Comparison of ENCODE assay signal across 28 cellular contexts in genomic region chr11:56751480-56751879, GRCh38. TPM values are rescaled to one million over a fixed set of nuclear protein-coding genes. Genes with fewer than 3 reads are reported as not detected.
DNase-seq lines count a peak whose midpoint lies in the region; ATAC-seq and TF ChIP-seq lines count a peak whose summit lies in the region.
"Had no signal": no experiment of that assay in that cellular context is flagged by ENCODE, and none has a peak within 500 bp of the region (broad histone marks: within the 10 kb centered on the region; RNA-seq: fewer than 3 reads in every experiment).

No MANE protein-coding gene starts in this region.

- POLR2A ChIA-PET in MCF 10A (lab: Yijun Ruan, JAX): interaction anchor here (1.3 kb wide), 1 partner anchor 12 kb away, joined by 6 read pairs; no protein-coding TSS in a partner anchor

- H3K27me3 ChIP-seq in mammary epithelial cell (ENCODE audit: insufficient read depth, low read length) (no peaks in the 10 kb centered on the region), lower lobe of right lung (ENCODE audit: low read depth) (no peaks in the 10 kb centered on the region)
- H3K27me3 ChIP-seq: BE2C, BLaER1 had no signal

- H3K36me3 ChIP-seq in mammary epithelial cell (ENCODE audit: insufficient read depth, low read length) (no peaks in the 10 kb centered on the region), lower lobe of right lung (no peaks in the 10 kb centered on the region)
- H3K36me3 ChIP-seq: BE2C, BLaER1 had no signal

- H3K4me3 ChIP-seq in mammary epithelial cell (replicated peaks in 1 of 3; ENCODE audit: insufficient read depth in 1 of 3, low read depth in 2 of 3, low read length in 3 of 3) (no peak overlapping the region), epithelial cell of esophagus (ENCODE audit: low read length) (no peak overlapping the region), lower lobe of right lung (no peak overlapping the region)
- H3K4me3 ChIP-seq: BLaER1, GM12878 had no signal

- no peak overlapping the region for H3K27ac Mint-ChIP-seq in MCF 10A (ENCODE audit: low read depth, unreplicated experiment)
- H3K27ac Mint-ChIP-seq: CD14-positive monocyte; CD4-positive, alpha-beta memory T cell; CD4-positive, CD25-positive, alpha-beta regulatory T cell; CD8-positive, alpha-beta memory T cell had no signal

- TF ChIP-seq CTCF in MCF 10A (IDR thresholded peaks at IDR 0.05; ENCODE audit: unreplicated experiment): no peak
- no peak for TF ChIP-seq CTCF in mammary epithelial cell (conservative IDR thresholded peaks at IDR 0.05 in 1 of 2, IDR thresholded peaks at IDR 0.05 in 1 of 2; ENCODE audit: extremely low read depth in 1 of 2, insufficient read depth in 1 of 2, low read depth in 1 of 2, low read length in 2 of 2)
- TF ChIP-seq CTCF in epithelial cell of esophagus (IDR thresholded peaks at IDR 0.05; ENCODE audit: insufficient read depth, low read depth, low read length, missing control alignments): no peak
- TF ChIP-seq CTCF in lower lobe of right lung (IDR thresholded peaks at IDR 0.05): no peak

- H2AFZ ChIP-seq in mammary epithelial cell (ENCODE audit: low read depth, low read length): no peak overlapping the region

- no peak overlapping the region for H3K4me3 Mint-ChIP-seq in MCF 10A (ENCODE audit: unreplicated experiment)
- H3K4me3 Mint-ChIP-seq: CD14-positive monocyte; CD4-positive, alpha-beta memory T cell; CD4-positive, CD25-positive, alpha-beta regulatory T cell; CD8-positive, alpha-beta memory T cell had no signal

- BruUV-seq in MCF 10A (replicated peaks; lab: Mats Ljungman, UMichigan) (no TSS peak), mammary epithelial cell (replicated peaks; lab: Mats Ljungman, UMichigan) (no TSS peak)

- no peak overlapping the region for H3K4me2 ChIP-seq in mammary epithelial cell (ENCODE audit: insufficient read depth, low read depth, low read length)
- H3K4me2 ChIP-seq: BLaER1 had no signal

- in situ Hi-C loops in mammary epithelial cell (cut with MboI; ENCODE audit: low sequenced_read_pairs in 2 of 2): no loop called here

- dilution Hi-C loops in mammary epithelial cell (cut with HindIII; ENCODE audit: low sequenced_read_pairs): no loop called here

- intact Hi-C loops in MCF 10A (cut with micrococcal nuclease): no loop called here
- intact Hi-C loops in mammary epithelial cell (cut with micrococcal nuclease): no loop called here
- intact Hi-C loops in lower lobe of right lung (cut with DNase I): no loop called here

- CTCF ChIA-PET in MCF 10A (lab: Yijun Ruan, JAX) (no interaction called here), mammary epithelial cell (lab: Charles Lee; ENCODE audit: low non-redundant PET) (no interaction called here)

- no peak overlapping the region for H3K9ac ChIP-seq in mammary epithelial cell (ENCODE audit: insufficient read depth, low read length)
- H3K9ac ChIP-seq: BLaER1 had no signal

- H3K27ac ChIP-seq in mammary epithelial cell (ENCODE audit: insufficient read depth, low read depth, low read length) (no peak overlapping the region), lower lobe of right lung (no peak overlapping the region)
- H3K27ac ChIP-seq: 22Rv1, BLaER1 had no signal

- peaks cover 7% of the 10 kb centered on the region for H3K9me3 Mint-ChIP-seq in MCF 10A (ENCODE audit: unreplicated experiment)

- H3K4me1 ChIP-seq in mammary epithelial cell (ENCODE audit: insufficient read depth, low read length) (no peaks in the 10 kb centered on the region), lower lobe of right lung (no peaks in the 10 kb centered on the region)
- H3K4me1 ChIP-seq: BE2C, BLaER1 had no signal

- no peaks in the 10 kb centered on the region for H3K4me1 Mint-ChIP-seq in MCF 10A (ENCODE audit: insufficient read depth, unreplicated experiment)
- H3K4me1 Mint-ChIP-seq: CD14-positive monocyte; CD4-positive, alpha-beta memory T cell; CD4-positive, CD25-positive, alpha-beta regulatory T cell; CD8-positive, alpha-beta memory T cell had no signal

- no peaks in the 10 kb centered on the region for H4K20me1 ChIP-seq in mammary epithelial cell (ENCODE audit: insufficient read depth, low read length)
- H4K20me1 ChIP-seq: BLaER1 had no signal

- peak; percentile 2 for DNase-seq in MCF 10A (ENCODE audit: unreplicated experiment)
- no peak for DNase-seq in mammary epithelial cell
- DNase-seq in epithelial cell of esophagus (ENCODE audit: low read depth): peak; percentile 3
- no peak for DNase-seq in lower lobe of right lung
- no peak for DNase-seq in NCI-H526 treated with DMSO at 0.1 percent for 48 hours (lab: John Stamatoyannopoulos, UW)
- DNase-seq: ACHN; BE2C; C1 segment of cervical spinal cord; CD4-positive, alpha-beta memory T cell; CD4-positive, CD25-positive, alpha-beta regulatory T cell; CD8-positive, alpha-beta memory T cell; COR-L47; DMS 273 treated with DMSO at 0.1 percent for 48 hours; DMS153; DMS53; DMS79; DND-41; EL; GDM1 had no signal

- H3K79me2 ChIP-seq in mammary epithelial cell (ENCODE audit: insufficient read depth, low read length): no peaks in the 10 kb centered on the region

- no peak for ATAC-seq in lower lobe of right lung
- ATAC-seq: GM12878 had no signal

- H3K36me3 Mint-ChIP-seq in MCF 10A (ENCODE audit: insufficient read depth, unreplicated experiment): peaks cover 4% of the 10 kb centered on the region
- H3K36me3 Mint-ChIP-seq: CD14-positive monocyte; CD4-positive, alpha-beta memory T cell; CD4-positive, CD25-positive, alpha-beta regulatory T cell; CD8-positive, alpha-beta memory T cell had no signal

- WGBS in mammary epithelial cell (ENCODE audit: low coverage, missing lambda C conversion rate): 77% methylated on average over 4 of the region's 5 CpGs

- peaks cover 12% of the 10 kb centered on the region for H3K27me3 Mint-ChIP-seq in MCF 10A (ENCODE audit: insufficient read depth, unreplicated experiment)
- H3K27me3 Mint-ChIP-seq: CD4-positive, alpha-beta memory T cell; CD4-positive, CD25-positive, alpha-beta regulatory T cell; CD8-positive, alpha-beta memory T cell had no signal

- H3K9me3 ChIP-seq in mammary epithelial cell (replicated peaks; ENCODE audit: insufficient read depth, low read length): no peaks in the 10 kb centered on the region
- H3K9me3 ChIP-seq in lower lobe of right lung: no peaks in the 10 kb centered on the region
- H3K9me3 ChIP-seq: BE2C, BLaER1 had no signal

RNA-seq across cellular contexts. Expression of gene OR9G4, which starts 3.0 kb away (rescaled TPM):
- not detected in 2 replicates for total RNA-seq in MCF 10A (2022)
- total RNA-seq in mammary epithelial cell: not detected
- not detected for polyA plus RNA-seq in mammary epithelial cell
- not detected for polyA minus RNA-seq in mammary epithelial cell
- not detected for total RNA-seq in lower lobe of right lung
- total RNA-seq: A172; A673; CD4-positive, alpha-beta memory T cell; CD4-positive, CD25-positive, alpha-beta regulatory T cell; CD8-positive, alpha-beta memory T cell; Daoy; G401; GM12878 had no signal
- polyA plus RNA-seq: AG04450; CD14-positive monocyte; CD4-positive, alpha-beta memory T cell; CD4-positive, CD25-positive, alpha-beta regulatory T cell; CD8-positive, alpha-beta memory T cell; GM12878 had no signal

RNA-seq across cellular contexts. Expression of gene OR9G1, which starts 52.6 kb away (rescaled TPM):
- total RNA-seq in MCF 10A (2022) (not detected in 2 replicates), mammary epithelial cell (not detected), lower lobe of right lung (not detected)
- polyA plus RNA-seq in mammary epithelial cell: not detected
- not detected for polyA minus RNA-seq in mammary epithelial cell
- total RNA-seq: A172; A673; CD4-positive, alpha-beta memory T cell; CD4-positive, CD25-positive, alpha-beta regulatory T cell; CD8-positive, alpha-beta memory T cell; Daoy; G401; GM12878 had no signal
- polyA plus RNA-seq: AG04450; CD14-positive monocyte; CD4-positive, alpha-beta memory T cell; CD4-positive, CD25-positive, alpha-beta regulatory T cell; CD8-positive, alpha-beta memory T cell; GM12878 had no signal

Comparison
In these comparisons a context has a peak if more than half of its experiments do, and no peak if none do; other contexts are left out.
1. DNase-seq: peak in MCF 10A (single experiment) and epithelial cell of esophagus (single experiment); none in mammary epithelial cell (single experiment), lower lobe of right lung (single experiment) and NCI-H526 treated with DMSO at 0.1 percent for 48 hours (single experiment).